In the genomic region with DNA sequence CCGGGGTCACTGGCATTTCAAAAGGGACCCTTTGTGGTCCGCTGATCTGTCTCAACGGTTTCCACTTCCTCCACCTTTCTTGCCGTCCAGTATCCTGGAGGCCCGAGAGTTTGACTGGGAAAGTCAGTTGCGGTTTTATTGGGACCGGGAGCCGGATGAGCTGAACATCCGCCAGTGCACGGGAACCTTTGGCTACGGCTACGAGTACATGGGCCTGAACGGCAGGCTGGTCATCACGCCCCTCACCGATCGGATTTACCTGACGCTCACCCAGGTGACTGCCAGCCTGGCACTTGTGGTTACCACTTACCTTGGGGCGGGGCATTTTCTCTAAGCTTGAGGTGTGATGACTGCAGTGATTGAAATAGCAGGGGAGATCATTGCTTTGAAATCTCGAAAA, we compare ENCODE assay signal across 8 cellular contexts.
"Had no signal": no experiment of that assay in that cellular context is flagged by ENCODE, and none has a peak within 500 bp of the region (broad histone marks: within the 10 kb centered on the region; RNA-seq: fewer than 3 reads in every experiment).

No MANE protein-coding gene starts in this region.

- H3K27ac ChIP-seq: GM23248 had no signal

- ATAC-seq: HCT116, K562 had no signal

- DNase-seq: GM23248, GOT3, H7, HFFc6, IMR-90 had no signal

- H3K9ac ChIP-seq: GM23248 had no signal

- H3K4me3 Mint-ChIP-seq: HFFc6 had no signal

- H3K27ac Mint-ChIP-seq: HFFc6 had no signal

- H3K4me3 ChIP-seq: GM23248, HAP-1, K562 had no signal

- H3K36me3 ChIP-seq: HAP-1 had no signal

- H3K9me3 Mint-ChIP-seq: HFFc6 had no signal
